In genomic region chr18:51110073-51110797, GRCh38 we compare ENCODE assay signal across 1 cellular context.
TF ChIP-seq lines count a peak whose summit lies in the region.

No MANE protein-coding gene starts in this region.

TF ChIP-seq in HepG2, 621 proteins besides CTCF, POLR2A, EP300 and RAD21 (continued from another document and continues in another):
- no peak for TF ChIP-seq THAP9 (CRISPR knock-in tag; IDR thresholded peaks at IDR 0.05; ENCODE audit: borderline replicate concordance)
- TF ChIP-seq ZBTB4 (CRISPR knock-in tag; IDR thresholded peaks at IDR 0.05; ENCODE audit: borderline replicate concordance) = no peak
- no peak for TF ChIP-seq AGO2 (optimal IDR thresholded peaks at IDR 0.05; ENCODE audit: low read depth, low read length)
- TF ChIP-seq RFX3 (CRISPR knock-in tag; IDR thresholded peaks at IDR 0.05) = no peak
- TF ChIP-seq HHEX (CRISPR knock-in tag; IDR thresholded peaks at IDR 0.05) = no peak
- peak; percentile 78; the same call in 1 of the 2 replicates for TF ChIP-seq PCBP1 (IDR thresholded peaks at IDR 0.05; ENCODE audit: borderline replicate concordance, low read depth, low read length)
- TF ChIP-seq TBX2 (CRISPR knock-in tag; IDR thresholded peaks at IDR 0.05; ENCODE audit: borderline replicate concordance) = no peak
- TF ChIP-seq ZNF589 (CRISPR knock-in tag; conservative IDR thresholded peaks at IDR 0.05) = no peak
- no peak for TF ChIP-seq ZNF678 (CRISPR knock-in tag; IDR thresholded peaks at IDR 0.05)
- TF ChIP-seq NFE2L1 (CRISPR knock-in tag; IDR thresholded peaks at IDR 0.05; ENCODE audit: borderline replicate concordance) = no peak
- TF ChIP-seq GMEB1 (CRISPR knock-in tag; IDR thresholded peaks at IDR 0.05; ENCODE audit: borderline replicate concordance) = no peak
- no peak for TF ChIP-seq ZBTB34 (CRISPR knock-in tag; IDR thresholded peaks at IDR 0.05)
- TF ChIP-seq FOXO4 (CRISPR knock-in tag; conservative IDR thresholded peaks at IDR 0.05) = no peak
- TF ChIP-seq PLRG1 (conservative IDR thresholded peaks at IDR 0.05) = no peak
- no peak for TF ChIP-seq RAD51 (IDR thresholded peaks at IDR 0.05; ENCODE audit: borderline replicate concordance)
- TF ChIP-seq ZBTB26 (CRISPR knock-in tag; IDR thresholded peaks at IDR 0.05; ENCODE audit: borderline replicate concordance) = no peak
- TF ChIP-seq JDP2 (CRISPR knock-in tag; IDR thresholded peaks at IDR 0.05; ENCODE audit: borderline replicate concordance) = no peak
- no peak for TF ChIP-seq ZNF766 (CRISPR knock-in tag; IDR thresholded peaks at IDR 0.05; ENCODE audit: borderline replicate concordance)
- TF ChIP-seq CERS6 (CRISPR knock-in tag; IDR thresholded peaks at IDR 0.05) = no peak
- no peak for TF ChIP-seq ZNF18 (CRISPR knock-in tag; IDR thresholded peaks at IDR 0.05; ENCODE audit: insufficient replicate concordance)
- no peak for TF ChIP-seq SMYD3 (CRISPR knock-in tag; IDR thresholded peaks at IDR 0.05)
- TF ChIP-seq ESRRA (CRISPR knock-in tag; IDR thresholded peaks at IDR 0.05; ENCODE audit: low read depth) = 0 out of 2 replicates have a peak, but pooled peaks have one; percentile 21
- no peak for TF ChIP-seq PHB2 (IDR thresholded peaks at IDR 0.05; ENCODE audit: partially characterized antibody)
- TF ChIP-seq ZHX2 (IDR thresholded peaks at IDR 0.05; ENCODE audit: low read depth) = no peak
- no peak for TF ChIP-seq ZHX2 (CRISPR knock-in tag; IDR thresholded peaks at IDR 0.05; ENCODE audit: borderline replicate concordance)
- TF ChIP-seq FOXK2 (IDR thresholded peaks at IDR 0.05) = no peak
- TF ChIP-seq ZNF556 (CRISPR knock-in tag; IDR thresholded peaks at IDR 0.05; ENCODE audit: borderline replicate concordance) = no peak
- 0 out of 2 replicates have a peak, but pooled peaks have one; percentile 27 for TF ChIP-seq ATF2 (CRISPR knock-in tag; IDR thresholded peaks at IDR 0.05)
